2 cellular contexts compared by ENCODE assay signal in genomic region chr1:15623435-15623834, GRCh38.
TF ChIP-seq lines count a peak whose summit lies in the region.

No MANE protein-coding gene starts in this region.

TF ChIP-seq in HEK293, 187 proteins besides CTCF, POLR2A, EP300 and RAD21:
- TF ChIP-seq ZNF354C (tag by site-specific recombination; IDR thresholded peaks at IDR 0.05; ENCODE audit: borderline replicate concordance, low read depth), result no peak
- TF ChIP-seq KLF17 (tag by site-specific recombination; IDR thresholded peaks at IDR 0.05), result no peak
- no peak for TF ChIP-seq ZNF416 (tag by site-specific recombination; IDR thresholded peaks at IDR 0.05)
- TF ChIP-seq ZFHX2 (tag by site-specific recombination; conservative IDR thresholded peaks at IDR 0.05), result no peak
- no peak for TF ChIP-seq ZNF707 (tag by site-specific recombination; IDR thresholded peaks at IDR 0.05)
- peak; percentile 79; the same call in 1 of the 2 replicates for TF ChIP-seq REPIN1 (tag by site-specific recombination; IDR thresholded peaks at IDR 0.05; ENCODE audit: low read depth)
- TF ChIP-seq ZNF121 (tag by site-specific recombination; IDR thresholded peaks at IDR 0.05), result peak; percentile 93
- TF ChIP-seq GFI1B (tag by site-specific recombination; IDR thresholded peaks at IDR 0.05), result no peak
TF ChIP-seq in HEK293: peak in this region for 2.

TF ChIP-seq in SK-N-SH, 30 proteins besides CTCF, POLR2A, EP300 and RAD21 (continued from another document):
- TF ChIP-seq NFIC (IDR thresholded peaks at IDR 0.05; ENCODE audit: borderline replicate concordance) (no peak), YY1 (IDR thresholded peaks at IDR 0.05; ENCODE audit: low read depth) (no peak)
